In genomic region chr20:39289316-39289715, GRCh38 we compare ENCODE assay signal across 10 cellular contexts.
A peak's percentile ranks its signal among the peaks of the same experiment; 100 is the strongest.
DNase-seq lines count a peak whose midpoint lies in the region; ATAC-seq and TF ChIP-seq lines count a peak whose summit lies in the region.
"Had no signal": no experiment of that assay in that cellular context is flagged by ENCODE, and none has a peak within 500 bp of the region (broad histone marks: within the 10 kb centered on the region; RNA-seq: fewer than 3 reads in every experiment).

No MANE protein-coding gene starts in this region.

- H3K9ac ChIP-seq in OCI-LY3 (ENCODE audit: low read length) = no peak overlapping the region

- 0 out of 2 replicates have a peak overlapping the region, but pooled peaks have one; percentile 6 for H2AFZ ChIP-seq in OCI-LY3 (ENCODE audit: low read depth, low read length)

- H3K36me3 ChIP-seq in left ventricle myocardium inferior (no peaks in the 10 kb centered on the region), OCI-LY3 (replicated peaks; ENCODE audit: low read depth, low read length) (no peaks in the 10 kb centered on the region), esophagus squamous epithelium (no peaks in the 10 kb centered on the region)

- H3K27ac ChIP-seq in left ventricle myocardium inferior (replicated peaks) (no peak overlapping the region), OCI-LY3 (ENCODE audit: low read length) (no peak overlapping the region), esophagus squamous epithelium (no peak overlapping the region)

- H3K27me3 ChIP-seq in left ventricle myocardium inferior (ENCODE audit: low read depth) = peaks cover 25% of the 10 kb centered on the region
- H3K27me3 ChIP-seq in OCI-LY3 (ENCODE audit: low read depth, low read length) = no peaks in the 10 kb centered on the region
- no peaks in the 10 kb centered on the region for H3K27me3 ChIP-seq in esophagus squamous epithelium

- 57 to 59% methylated on average over 2 of the region's 2 CpGs for WGBS in esophagus squamous epithelium, 2 donors

- no peak for ATAC-seq in left cardiac atrium
- no peak for ATAC-seq in HG03457 (IDR thresholded peaks at IDR 0.05; ENCODE audit: unreplicated experiment)
- no peak for ATAC-seq in GM18858 (IDR thresholded peaks at IDR 0.05; ENCODE audit: unreplicated experiment)
- ATAC-seq in HG02840 (IDR thresholded peaks at IDR 0.05; ENCODE audit: low FRiP score, unreplicated experiment) = no peak

- no peaks in the 10 kb centered on the region for H3K4me1 ChIP-seq in left ventricle myocardium inferior
- H3K4me1 ChIP-seq in OCI-LY3 (ENCODE audit: low read length) = peaks cover 4% of the 10 kb centered on the region
- peaks cover 5 to 21% (median 8%) of the 10 kb centered on the region in 3 donors for H3K4me1 ChIP-seq in esophagus squamous epithelium

- no peaks in the 10 kb centered on the region for H3K79me2 ChIP-seq in OCI-LY3 (ENCODE audit: low read length)

- no peaks in the 10 kb centered on the region for H4K20me1 ChIP-seq in OCI-LY3 (ENCODE audit: insufficient read depth, low read length)

- H3K4me3 ChIP-seq in left ventricle myocardium inferior = no peak overlapping the region
- H3K4me3 ChIP-seq in OCI-LY3 (ENCODE audit: low read length) = no peak overlapping the region
- no peak overlapping the region for H3K4me3 ChIP-seq in fibroblast of mammary gland (ENCODE audit: control insufficient read depth, low read depth, low read length)
- no peak overlapping the region for H3K4me3 ChIP-seq in esophagus squamous epithelium

- no peak overlapping the region for H3K4me2 ChIP-seq in OCI-LY3 (ENCODE audit: low read length)

- no peak for TF ChIP-seq POLR2A in esophagus squamous epithelium (IDR thresholded peaks at IDR 0.05)

- H3K9me3 ChIP-seq in left ventricle myocardium inferior (replicated peaks) (no peaks in the 10 kb centered on the region), OCI-LY3 (ENCODE audit: insufficient read depth, low read length) (no peaks in the 10 kb centered on the region), esophagus squamous epithelium (no peaks in the 10 kb centered on the region)

- DNase-seq in left ventricle myocardium inferior (no peak), left cardiac atrium (no peak), fibroblast of mammary gland (ENCODE audit: low read depth) (no peak), esophagus squamous epithelium (lab: John Stamatoyannopoulos, UW) (no peak)
- DNase-seq: activated CD4-positive, alpha-beta T cell treated with anti-CD3 and anti-CD28 coated beads, Interleukin-2, amount 10 ng/mL, durations not matched to agents 24 days and 14 days; activated naive CD8-positive, alpha-beta T cell treated with anti-CD3 and anti-CD28 coated beads, Interleukin-2, amount 10 ng/mL, durations not matched to agents 7 days and 5 days had no signal

- intact Hi-C loops in left ventricle myocardium inferior (cut with micrococcal nuclease) (no loop called here), left cardiac atrium (cut with DNase I) (no loop called here), esophagus squamous epithelium (cut with DNase I) (loop anchor here (10.0 kb wide), 1 partner anchor 605 kb away; no protein-coding TSS in a partner anchor)

- TF ChIP-seq CTCF in left ventricle myocardium inferior (IDR thresholded peaks at IDR 0.05; ENCODE audit: borderline replicate concordance) (peak; percentile 26), OCI-LY3 (IDR thresholded peaks at IDR 0.05; ENCODE audit: low read depth, low read length) (peak; percentile 98), fibroblast of mammary gland (conservative IDR thresholded peaks at IDR 0.05; ENCODE audit: control insufficient read depth, insufficient read depth, low read depth, low read length) (peak; percentile 24), esophagus squamous epithelium (IDR thresholded peaks at IDR 0.05) (peak in 3 of 6 experiments; percentile 9 to 46 (median 19))
